ENCODE assay signal across 1 cellular context in the genomic region with DNA sequence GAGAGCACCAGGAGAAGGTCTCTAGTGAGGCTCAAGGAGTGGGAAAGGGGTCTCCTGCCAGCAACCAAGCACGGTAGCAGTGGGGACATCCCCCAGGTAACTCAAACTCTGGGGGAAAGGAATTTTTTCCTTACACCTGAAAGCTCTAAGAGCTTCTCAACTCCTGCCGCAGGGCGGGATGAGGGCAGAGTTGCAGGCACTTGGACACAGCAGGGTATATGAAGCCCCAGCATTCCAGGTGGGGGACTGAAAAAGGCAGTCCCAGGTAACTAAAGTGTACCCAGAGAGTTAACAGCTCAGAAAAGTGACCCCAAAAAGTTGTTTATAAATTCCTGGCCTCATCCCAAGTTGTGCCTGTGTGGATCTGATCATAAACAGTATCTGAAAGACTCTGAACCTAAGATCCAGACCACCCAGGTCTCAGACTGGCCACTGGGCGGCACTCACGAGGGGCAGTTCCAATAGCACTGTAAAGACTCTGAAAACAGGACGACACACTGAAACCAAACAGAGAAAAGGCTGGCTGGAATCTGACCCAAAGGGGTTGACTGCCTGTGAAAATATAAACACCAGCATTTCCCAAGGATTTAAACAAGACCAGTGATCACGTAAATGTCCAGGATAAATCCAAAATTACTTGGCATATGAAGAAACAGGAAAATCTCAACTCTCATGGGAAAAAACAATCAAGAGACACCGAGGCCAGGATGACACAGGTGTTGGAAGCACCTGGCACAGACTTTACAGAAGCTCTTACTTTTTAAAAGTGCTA.
TF ChIP-seq lines count a peak whose summit lies in the region.

No MANE protein-coding gene starts in this region.

TF ChIP-seq in HEK293, 187 proteins besides CTCF, POLR2A, EP300 and RAD21 (continued from another document):
- TF ChIP-seq PRDM10 (tag by site-specific recombination; IDR thresholded peaks at IDR 0.05) (0 out of 2 replicates have a peak, but pooled peaks have one; percentile 15), GLIS1 (tag by site-specific recombination; IDR thresholded peaks at IDR 0.05) (peak; percentile 54; the same call in 1 of the 2 replicates), ZNF600 (tag by site-specific recombination; IDR thresholded peaks at IDR 0.05) (peak; percentile 56; the same call in 1 of the 2 replicates), ZNF148 (tag by site-specific recombination; IDR thresholded peaks at IDR 0.05; ENCODE audit: borderline replicate concordance) (no peak), ZFP41 (tag by site-specific recombination; IDR thresholded peaks at IDR 0.05; ENCODE audit: borderline replicate concordance) (no peak), ZNF311 (tag by site-specific recombination; IDR thresholded peaks at IDR 0.05; ENCODE audit: borderline replicate concordance) (no peak)
- TF ChIP-seq, protein P1, sequence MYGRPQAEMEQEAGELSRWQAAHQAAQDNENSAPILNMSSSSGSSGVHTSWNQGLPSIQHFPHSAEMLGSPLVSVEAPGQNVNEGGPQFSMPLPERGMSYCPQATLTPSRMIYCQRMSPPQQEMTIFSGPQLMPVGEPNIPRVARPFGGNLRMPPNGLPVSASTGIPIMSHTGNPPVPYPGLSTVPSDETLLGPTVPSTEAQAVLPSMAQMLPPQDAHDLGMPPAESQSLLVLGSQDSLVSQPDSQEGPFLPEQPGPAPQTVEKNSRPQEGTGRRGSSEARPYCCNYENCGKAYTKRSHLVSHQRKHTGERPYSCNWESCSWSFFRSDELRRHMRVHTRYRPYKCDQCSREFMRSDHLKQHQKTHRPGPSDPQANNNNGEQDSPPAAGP (tag by site-specific recombination; IDR thresholded peaks at IDR 0.05) = no peak
